ENCODE assay signal across 1 cellular context in the genomic region with DNA sequence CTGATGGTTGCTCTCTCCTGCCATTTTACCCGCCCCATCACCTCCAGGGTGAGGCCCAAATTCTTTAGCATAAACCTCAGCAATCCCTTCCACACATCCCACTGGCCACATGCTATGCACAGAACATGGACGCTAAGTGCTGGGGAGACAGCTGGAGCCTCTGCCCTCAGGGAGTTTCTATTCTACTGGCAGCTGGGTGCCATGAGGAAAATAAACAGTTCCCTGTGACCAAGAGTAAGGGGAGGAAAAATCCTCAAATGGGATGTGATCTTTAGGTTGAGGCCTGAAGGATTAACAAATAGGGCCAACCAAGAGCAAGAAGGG.
A peak's percentile ranks its signal among the peaks of the same experiment; 100 is the strongest.
TF ChIP-seq lines count a peak whose summit lies in the region.

No MANE protein-coding gene starts in this region.

TF ChIP-seq in K562, 482 proteins besides CTCF, POLR2A, EP300 and RAD21 (continued from another document):
- TF ChIP-seq NR0B1 (IDR thresholded peaks at IDR 0.05; ENCODE audit: partially characterized antibody) (no peak), TRIM24 (IDR thresholded peaks at IDR 0.05) (peak; percentile 50 to 82; a peak in 3 of 4 replicates), TRIM28 (IDR thresholded peaks at IDR 0.05) (peak; percentile 90), CCNT2 (IDR thresholded peaks at IDR 0.05; ENCODE audit: borderline replicate concordance, extremely low read depth, insufficient read length, low read depth, low read length) (no peak), RCOR1 (IDR thresholded peaks at IDR 0.05; ENCODE audit: borderline replicate concordance in 1 of 2, low read depth in 2 of 2, low read length in 2 of 2) (0 out of 4 replicates have a peak, but pooled peaks of 1 of the 2 experiments have one; percentile 24), ZFP30 (CRISPR knock-in tag; IDR thresholded peaks at IDR 0.05; ENCODE audit: borderline replicate concordance) (no peak), SNRNP70 (optimal IDR thresholded peaks at IDR 0.05; ENCODE audit: low read depth, low read length) (no peak), NR4A1 (CRISPR knock-in tag; IDR thresholded peaks at IDR 0.05) (no peak), NR4A1 (tag; IDR thresholded peaks at IDR 0.05) (no peak), TEAD1 (CRISPR knock-in tag; IDR thresholded peaks at IDR 0.05) (0 out of 4 replicates have a peak, but pooled peaks of 1 of the 2 experiments have one; percentile 15), ZKSCAN1 (IDR thresholded peaks at IDR 0.05; ENCODE audit: low read depth, low read length) (no peak), GABPA (tag; conservative IDR thresholded peaks at IDR 0.05; ENCODE audit: low read depth) (no peak), KDM1A (IDR thresholded peaks at IDR 0.05) (peak in 1 of 2 experiments; percentile 55; a peak in 1 of 4 replicates), ZNF143 (CRISPR knock-in tag; IDR thresholded peaks at IDR 0.05) (no peak), YY1 (IDR thresholded peaks at IDR 0.05; ENCODE audit: borderline replicate concordance in 1 of 3, control insufficient read depth in 1 of 3, extremely low read depth in 1 of 3, insufficient read depth in 3 of 3, insufficient read length in 1 of 3, insufficient replicate concordance in 2 of 3, low read depth in 1 of 3, low read length in 2 of 3) (peak in 1 of 3 experiments; percentile 32), KLF6 (CRISPR knock-in tag; IDR thresholded peaks at IDR 0.05; ENCODE audit: borderline replicate concordance) (no peak), TEAD4 (IDR thresholded peaks at IDR 0.05; ENCODE audit: low read length) (no peak), TEAD4 (CRISPR knock-in tag; IDR thresholded peaks at IDR 0.05; ENCODE audit: borderline replicate concordance) (no peak), MECOM (CRISPR knock-in tag; IDR thresholded peaks at IDR 0.05) (no peak), ETS2 (tag; IDR thresholded peaks at IDR 0.05; ENCODE audit: borderline replicate concordance, poor library complexity, severe bottlenecking) (no peak)
- TF ChIP-seq, protein P1, sequence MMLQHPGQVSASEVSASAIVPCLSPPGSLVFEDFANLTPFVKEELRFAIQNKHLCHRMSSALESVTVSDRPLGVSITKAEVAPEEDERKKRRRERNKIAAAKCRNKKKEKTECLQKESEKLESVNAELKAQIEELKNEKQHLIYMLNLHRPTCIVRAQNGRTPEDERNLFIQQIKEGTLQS (IDR thresholded peaks at IDR 0.05), result no peak
- TF ChIP-seq, protein P1 (CRISPR knock-in tag; conservative IDR thresholded peaks at IDR 0.05), result no peak
- TF ChIP-seq, protein P2, sequence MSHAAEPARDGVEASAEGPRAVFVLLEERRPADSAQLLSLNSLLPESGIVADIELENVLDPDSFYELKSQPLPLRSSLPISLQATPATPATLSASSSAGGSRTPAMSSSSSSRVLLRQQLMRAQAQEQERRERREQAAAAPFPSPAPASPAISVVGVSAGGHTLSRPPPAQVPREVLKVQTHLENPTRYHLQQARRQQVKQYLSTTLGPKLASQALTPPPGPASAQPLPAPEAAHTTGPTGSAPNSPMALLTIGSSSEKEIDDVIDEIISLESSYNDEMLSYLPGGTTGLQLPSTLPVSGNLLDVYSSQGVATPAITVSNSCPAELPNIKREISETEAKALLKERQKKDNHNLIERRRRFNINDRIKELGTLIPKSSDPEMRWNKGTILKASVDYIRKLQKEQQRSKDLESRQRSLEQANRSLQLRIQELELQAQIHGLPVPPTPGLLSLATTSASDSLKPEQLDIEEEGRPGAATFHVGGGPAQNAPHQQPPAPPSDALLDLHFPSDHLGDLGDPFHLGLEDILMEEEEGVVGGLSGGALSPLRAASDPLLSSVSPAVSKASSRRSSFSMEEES (CRISPR knock-in tag; IDR thresholded peaks at IDR 0.05), result no peak
- TF ChIP-seq, protein P3, sequence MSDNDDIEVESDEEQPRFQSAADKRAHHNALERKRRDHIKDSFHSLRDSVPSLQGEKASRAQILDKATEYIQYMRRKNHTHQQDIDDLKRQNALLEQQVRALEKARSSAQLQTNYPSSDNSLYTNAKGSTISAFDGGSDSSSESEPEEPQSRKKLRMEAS (CRISPR knock-in tag; IDR thresholded peaks at IDR 0.05), result 0 out of 2 replicates have a peak, but pooled peaks have one; percentile 8
